In genomic region chr2:154952346-154953010, GRCh38 we compare ENCODE assay signal across 18 cellular contexts.
A peak's percentile ranks its signal among the peaks of the same experiment; 100 is the strongest.
DNase-seq lines count a peak whose midpoint lies in the region; ATAC-seq and TF ChIP-seq lines count a peak whose summit lies in the region.
"Had no signal": no experiment of that assay in that cellular context is flagged by ENCODE, and none has a peak within 500 bp of the region (broad histone marks: within the 10 kb centered on the region; RNA-seq: fewer than 3 reads in every experiment).

No MANE protein-coding gene starts in this region.

- no peak overlapping the region for H3K4me2 ChIP-seq in SK-N-SH
- H3K4me2 ChIP-seq: BLaER1 had no signal

- no peaks in the 10 kb centered on the region for H3K4me1 ChIP-seq in SK-N-SH (ENCODE audit: control insufficient read depth in 1 of 2, insufficient read depth in 2 of 2, low read depth in 1 of 2, low read length in 1 of 2)
- H3K4me1 ChIP-seq: BLaER1, heart right ventricle, left ventricle myocardium inferior had no signal

- intact Hi-C loops in natural killer cell (cut with micrococcal nuclease), result no loop called here
- intact Hi-C loops in CD4-positive, alpha-beta T cell (cut with DNase I, micrococcal nuclease), result no loop called here

- H3K4me3 ChIP-seq in SK-N-SH (ENCODE audit: low read depth in 2 of 2, low read length in 1 of 2), result no peak overlapping the region
- H3K4me3 ChIP-seq: BLaER1, cardiac muscle cell, heart right ventricle, left ventricle myocardium inferior had no signal

- no peaks in the 10 kb centered on the region for H3K9me2 ChIP-seq in SK-N-SH

- DNase-seq in G401 (ENCODE audit: low spot score), result peak; percentile 92
- DNase-seq in NCI-H1417 treated with DMSO at 0.1 percent for 48 hours (lab: John Stamatoyannopoulos, UW), result peak; percentile 20
- peak; percentile 9 for DNase-seq in SK-N-SH
- DNase-seq in iPS-NIHi11 (ENCODE audit: low spot score), result peak; percentile 34
- DNase-seq in NCI-H2196 treated with DMSO at 0.1 percent for 48 hours (lab: John Stamatoyannopoulos, UW; ENCODE audit: unreplicated experiment), result no peak
- DNase-seq in natural killer cell, result no peak
- no peak for DNase-seq in CD4-positive, alpha-beta T cell
- DNase-seq: activated naive CD4-positive, alpha-beta T cell; heart right ventricle; IMR-90; left ventricle myocardium inferior; NCI-H2107; RPMI8226 had no signal

- H3F3A ChIP-seq in SK-N-SH (replicated peaks; ENCODE audit: insufficient read depth), result no peaks in the 10 kb centered on the region

- H3K27ac Mint-ChIP-seq in natural killer cell, result no peak overlapping the region
- H3K27ac Mint-ChIP-seq in CD4-positive, alpha-beta T cell, result no peak overlapping the region
- H3K27ac Mint-ChIP-seq: T-helper 2 cell treated with Interferon-gamma antibody and Interleukin-4, amounts not matched to agents 5 μg/mL and 100 μg/mL, for 36 hours had no signal

- no peaks in the 10 kb centered on the region for H3K79me2 ChIP-seq in SK-N-SH (ENCODE audit: insufficient read depth)

- H4K20me1 ChIP-seq in SK-N-SH (ENCODE audit: insufficient read depth), result no peaks in the 10 kb centered on the region
- H4K20me1 ChIP-seq: BLaER1 had no signal

- H3K36me3 ChIP-seq in SK-N-SH (replicated peaks in 1 of 2; ENCODE audit: control insufficient read depth in 1 of 2, insufficient read depth in 2 of 2, low read length in 1 of 2), result no peaks in the 10 kb centered on the region
- H3K36me3 ChIP-seq: BLaER1, cardiac muscle cell, heart right ventricle, left ventricle myocardium inferior, neutrophil had no signal

- ATAC-seq in HG03039 (IDR thresholded peaks at IDR 0.05; ENCODE audit: unreplicated experiment) (no peak), natural killer cell (no peak)
- no peak for ATAC-seq in CD4-positive, alpha-beta T cell (ENCODE audit: poor library complexity)
- ATAC-seq: heart right ventricle had no signal

- no peak for TF ChIP-seq EP300 in SK-N-SH (IDR thresholded peaks at IDR 0.05; ENCODE audit: borderline replicate concordance in 1 of 2, low read depth in 1 of 2, low read length in 1 of 2)

- no peaks in the 10 kb centered on the region for H3K36me3 Mint-ChIP-seq in natural killer cell
- H3K36me3 Mint-ChIP-seq in CD4-positive, alpha-beta T cell (ENCODE audit: low read depth), result no peaks in the 10 kb centered on the region

- H3K9me3 Mint-ChIP-seq in natural killer cell, result peaks cover 8 to 9% of the 10 kb centered on the region in 2 donors
- no peaks in the 10 kb centered on the region for H3K9me3 Mint-ChIP-seq in CD4-positive, alpha-beta T cell
- H3K9me3 Mint-ChIP-seq: T-helper 2 cell treated with Interferon-gamma antibody and Interleukin-4, amounts not matched to agents 5 μg/mL and 100 μg/mL, for 36 hours had no signal

- H3K27me3 ChIP-seq in SK-N-SH (ENCODE audit: insufficient read depth), result no peaks in the 10 kb centered on the region
- no peaks in the 10 kb centered on the region for H3K27me3 ChIP-seq in CD4-positive, alpha-beta T cell (ENCODE audit: control insufficient read depth, insufficient read depth, low read length)
- H3K27me3 ChIP-seq: BLaER1, cardiac muscle cell, heart right ventricle, neutrophil had no signal

- no peaks in the 10 kb centered on the region for H3K27me3 Mint-ChIP-seq in natural killer cell (ENCODE audit: low read depth in 2 of 2)
- H3K27me3 Mint-ChIP-seq in CD4-positive, alpha-beta T cell, result no peaks in the 10 kb centered on the region

- no peak overlapping the region for H2AFZ ChIP-seq in SK-N-SH (ENCODE audit: low read depth)

- TF ChIP-seq CTCF in SK-N-SH (IDR thresholded peaks at IDR 0.05), result no peak
- TF ChIP-seq CTCF in natural killer cell (IDR thresholded peaks at IDR 0.05), result no peak
- TF ChIP-seq CTCF in CD4-positive, alpha-beta T cell (IDR thresholded peaks at IDR 0.05), result no peak

- POLR2A ChIA-PET in SK-N-SH (lab: Yijun Ruan, JAX), result no interaction called here
- POLR2A ChIA-PET in CD4-positive, alpha-beta T cell (lab: Charles Lee), result no interaction called here

- in situ Hi-C loops in G401 (cut with HindIII; ENCODE audit: low sequenced_read_pairs), result no loop called here

- H3K27ac ChIP-seq in SK-N-SH (ENCODE audit: low read depth in 2 of 2, low read length in 1 of 2), result no peak overlapping the region
- no peak overlapping the region for H3K27ac ChIP-seq in CD4-positive, alpha-beta T cell (ENCODE audit: low read depth, low read length)
- H3K27ac ChIP-seq: BLaER1, cardiac muscle cell, heart right ventricle, left ventricle myocardium inferior, neutrophil had no signal

- CTCF ChIA-PET in SK-N-SH (lab: Yijun Ruan, JAX), result no interaction called here
- CTCF ChIA-PET in CD4-positive, alpha-beta T cell (lab: Charles Lee), result no interaction called here

- H3K9ac ChIP-seq in SK-N-SH, result no peak overlapping the region
- H3K9ac ChIP-seq: BLaER1 had no signal

- 24% methylated on average over 4 of the region's 4 CpGs for WGBS in SK-N-SH (ENCODE audit: low lambda C conversion rate)

- no peaks in the 10 kb centered on the region for H3K4me1 Mint-ChIP-seq in natural killer cell
- no peaks in the 10 kb centered on the region for H3K4me1 Mint-ChIP-seq in CD4-positive, alpha-beta T cell (ENCODE audit: low read depth)

- H3K4me3 Mint-ChIP-seq in natural killer cell, result no peak overlapping the region
- H3K4me3 Mint-ChIP-seq in CD4-positive, alpha-beta T cell, result no peak overlapping the region
- H3K4me3 Mint-ChIP-seq: T-helper 2 cell treated with Interferon-gamma antibody and Interleukin-4, amounts not matched to agents 5 μg/mL and 100 μg/mL, for 36 hours had no signal

- no peak for TF ChIP-seq RAD21 in SK-N-SH (IDR thresholded peaks at IDR 0.05; ENCODE audit: low read length)

- H3K9me3 ChIP-seq in SK-N-SH, result no peaks in the 10 kb centered on the region
- H3K9me3 ChIP-seq in CD4-positive, alpha-beta T cell (ENCODE audit: control insufficient read depth, low read length), result no peaks in the 10 kb centered on the region
- H3K9me3 ChIP-seq: BLaER1, neutrophil had no signal

TF ChIP-seq in SK-N-SH, 30 proteins besides CTCF, POLR2A, EP300 and RAD21 (continues in another document):
- no peak for TF ChIP-seq RCOR1 (IDR thresholded peaks at IDR 0.05; ENCODE audit: low read length)
- no peak for TF ChIP-seq TAF1 (IDR thresholded peaks at IDR 0.05; ENCODE audit: borderline replicate concordance, low read depth, low read length)
- no peak for TF ChIP-seq FOXJ3 (CRISPR knock-in tag; IDR thresholded peaks at IDR 0.05)
- TF ChIP-seq ZBTB33 (IDR thresholded peaks at IDR 0.05; ENCODE audit: borderline replicate concordance, low read depth), result no peak
- no peak for TF ChIP-seq REST (IDR thresholded peaks at IDR 0.05; ENCODE audit: low read depth, low read length)
- no peak for TF ChIP-seq GABPA (IDR thresholded peaks at IDR 0.05; ENCODE audit: low read depth)
- no peak for TF ChIP-seq GATA2 (CRISPR knock-in tag; IDR thresholded peaks at IDR 0.05)
- no peak for TF ChIP-seq YY1 (IDR thresholded peaks at IDR 0.05; ENCODE audit: low read depth)
- no peak for TF ChIP-seq JUND (IDR thresholded peaks at IDR 0.05)
- TF ChIP-seq USF1 (IDR thresholded peaks at IDR 0.05; ENCODE audit: borderline replicate concordance, low read depth), result no peak

Comparison
In these comparisons a context has a peak if more than half of its experiments do, and no peak if none do; other contexts are left out.
1. DNase-seq: peak in G401 (single experiment), NCI-H1417 treated with DMSO at 0.1 percent for 48 hours (single experiment), SK-N-SH (single experiment) and iPS-NIHi11 (single experiment); none in NCI-H2196 treated with DMSO at 0.1 percent for 48 hours (single experiment), natural killer cell (single experiment) and CD4-positive, alpha-beta T cell (0 of 10).